Comparison of ENCODE assay signal across 3 cellular contexts in the genomic region with DNA sequence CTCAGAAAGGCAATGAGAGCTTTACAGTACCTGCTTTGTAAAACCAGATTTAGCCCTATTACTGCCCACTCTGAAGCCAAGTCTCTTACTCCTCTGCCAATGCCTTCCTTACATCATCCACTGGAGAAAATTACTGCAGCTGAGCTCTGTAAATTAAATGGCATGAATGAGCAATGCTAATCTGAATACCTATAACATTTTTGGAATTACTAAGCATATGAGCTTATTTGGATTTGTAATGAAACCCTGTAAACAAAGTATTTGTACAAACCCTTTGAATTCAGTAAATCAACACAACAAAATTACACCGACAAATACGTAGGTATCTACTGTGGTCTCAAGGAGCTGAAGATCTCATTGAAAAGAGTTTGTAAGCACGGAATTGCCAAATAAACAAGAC.
TF ChIP-seq lines count a peak whose summit lies in the region.

No MANE protein-coding gene starts in this region.

TF ChIP-seq in SK-N-SH treated with all-trans-retinoic acid at 6 μM for 48 hours, 23 proteins besides CTCF, POLR2A, EP300 and RAD21:
- TF ChIP-seq ZFP3 (CRISPR knock-in tag; IDR thresholded peaks at IDR 0.05) (0 out of 2 replicates have a peak, but pooled peaks have one; percentile 23), RARB (CRISPR knock-in tag; IDR thresholded peaks at IDR 0.05) (no peak), TCF4 (CRISPR knock-in tag; IDR thresholded peaks at IDR 0.05; ENCODE audit: borderline replicate concordance) (no peak), ZC3H10 (CRISPR knock-in tag; IDR thresholded peaks at IDR 0.05) (no peak), ISL1 (CRISPR knock-in tag; IDR thresholded peaks at IDR 0.05) (peak; percentile 48), OSR1 (CRISPR knock-in tag; IDR thresholded peaks at IDR 0.05) (no peak)
- TF ChIP-seq, protein P1, sequence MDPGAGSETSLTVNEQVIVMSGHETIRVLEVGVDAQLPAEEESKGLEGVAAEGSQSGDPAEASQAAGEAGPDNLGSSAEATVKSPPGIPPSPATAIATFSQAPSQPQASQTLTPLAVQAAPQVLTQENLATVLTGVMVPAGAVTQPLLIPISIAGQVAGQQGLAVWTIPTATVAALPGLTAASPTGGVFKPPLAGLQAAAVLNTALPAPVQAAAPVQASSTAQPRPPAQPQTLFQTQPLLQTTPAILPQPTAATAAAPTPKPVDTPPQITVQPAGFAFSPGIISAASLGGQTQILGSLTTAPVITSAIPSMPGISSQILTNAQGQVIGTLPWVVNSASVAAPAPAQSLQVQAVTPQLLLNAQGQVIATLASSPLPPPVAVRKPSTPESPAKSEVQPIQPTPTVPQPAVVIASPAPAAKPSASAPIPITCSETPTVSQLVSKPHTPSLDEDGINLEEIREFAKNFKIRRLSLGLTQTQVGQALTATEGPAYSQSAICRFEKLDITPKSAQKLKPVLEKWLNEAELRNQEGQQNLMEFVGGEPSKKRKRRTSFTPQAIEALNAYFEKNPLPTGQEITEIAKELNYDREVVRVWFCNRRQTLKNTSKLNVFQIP (CRISPR knock-in tag; IDR thresholded peaks at IDR 0.05; ENCODE audit: borderline replicate concordance, low read depth): no peak

TF ChIP-seq in SK-N-SH, 30 proteins besides CTCF, POLR2A, EP300 and RAD21 (continued from another document):
- no peak for TF ChIP-seq GATA2 (CRISPR knock-in tag; IDR thresholded peaks at IDR 0.05)
- TF ChIP-seq, protein P2, sequence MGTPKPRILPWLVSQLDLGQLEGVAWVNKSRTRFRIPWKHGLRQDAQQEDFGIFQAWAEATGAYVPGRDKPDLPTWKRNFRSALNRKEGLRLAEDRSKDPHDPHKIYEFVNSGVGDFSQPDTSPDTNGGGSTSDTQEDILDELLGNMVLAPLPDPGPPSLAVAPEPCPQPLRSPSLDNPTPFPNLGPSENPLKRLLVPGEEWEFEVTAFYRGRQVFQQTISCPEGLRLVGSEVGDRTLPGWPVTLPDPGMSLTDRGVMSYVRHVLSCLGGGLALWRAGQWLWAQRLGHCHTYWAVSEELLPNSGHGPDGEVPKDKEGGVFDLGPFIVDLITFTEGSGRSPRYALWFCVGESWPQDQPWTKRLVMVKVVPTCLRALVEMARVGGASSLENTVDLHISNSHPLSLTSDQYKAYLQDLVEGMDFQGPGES (IDR thresholded peaks at IDR 0.05; ENCODE audit: low read depth, low read length): no peak
- no peak for TF ChIP-seq JUND (IDR thresholded peaks at IDR 0.05)
- no peak for TF ChIP-seq FOXJ3 (CRISPR knock-in tag; IDR thresholded peaks at IDR 0.05)
- no peak for TF ChIP-seq RCOR1 (IDR thresholded peaks at IDR 0.05; ENCODE audit: low read length)
- no peak for TF ChIP-seq EZH2phosphoT487 (IDR thresholded peaks at IDR 0.05; ENCODE audit: borderline replicate concordance, low read depth)
- no peak for TF ChIP-seq REST (IDR thresholded peaks at IDR 0.05; ENCODE audit: low read depth, low read length)
- no peak for TF ChIP-seq RFX5 (IDR thresholded peaks at IDR 0.05; ENCODE audit: low read length)
- TF ChIP-seq, protein P3, sequence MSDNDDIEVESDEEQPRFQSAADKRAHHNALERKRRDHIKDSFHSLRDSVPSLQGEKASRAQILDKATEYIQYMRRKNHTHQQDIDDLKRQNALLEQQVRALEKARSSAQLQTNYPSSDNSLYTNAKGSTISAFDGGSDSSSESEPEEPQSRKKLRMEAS (IDR thresholded peaks at IDR 0.05; ENCODE audit: low read depth): no peak
- TF ChIP-seq, protein P4, sequence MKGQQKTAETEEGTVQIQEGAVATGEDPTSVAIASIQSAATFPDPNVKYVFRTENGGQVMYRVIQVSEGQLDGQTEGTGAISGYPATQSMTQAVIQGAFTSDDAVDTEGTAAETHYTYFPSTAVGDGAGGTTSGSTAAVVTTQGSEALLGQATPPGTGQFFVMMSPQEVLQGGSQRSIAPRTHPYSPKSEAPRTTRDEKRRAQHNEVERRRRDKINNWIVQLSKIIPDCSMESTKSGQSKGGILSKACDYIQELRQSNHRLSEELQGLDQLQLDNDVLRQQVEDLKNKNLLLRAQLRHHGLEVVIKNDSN (IDR thresholded peaks at IDR 0.05; ENCODE audit: borderline replicate concordance, low read depth): no peak
- no peak for TF ChIP-seq GABPA (IDR thresholded peaks at IDR 0.05; ENCODE audit: low read depth)
- TF ChIP-seq USF2 (IDR thresholded peaks at IDR 0.05; ENCODE audit: borderline replicate concordance, low read depth, low read length): no peak
- no peak for TF ChIP-seq CHD2 (IDR thresholded peaks at IDR 0.05; ENCODE audit: low read length, partially characterized antibody)
- TF ChIP-seq, protein P5, sequence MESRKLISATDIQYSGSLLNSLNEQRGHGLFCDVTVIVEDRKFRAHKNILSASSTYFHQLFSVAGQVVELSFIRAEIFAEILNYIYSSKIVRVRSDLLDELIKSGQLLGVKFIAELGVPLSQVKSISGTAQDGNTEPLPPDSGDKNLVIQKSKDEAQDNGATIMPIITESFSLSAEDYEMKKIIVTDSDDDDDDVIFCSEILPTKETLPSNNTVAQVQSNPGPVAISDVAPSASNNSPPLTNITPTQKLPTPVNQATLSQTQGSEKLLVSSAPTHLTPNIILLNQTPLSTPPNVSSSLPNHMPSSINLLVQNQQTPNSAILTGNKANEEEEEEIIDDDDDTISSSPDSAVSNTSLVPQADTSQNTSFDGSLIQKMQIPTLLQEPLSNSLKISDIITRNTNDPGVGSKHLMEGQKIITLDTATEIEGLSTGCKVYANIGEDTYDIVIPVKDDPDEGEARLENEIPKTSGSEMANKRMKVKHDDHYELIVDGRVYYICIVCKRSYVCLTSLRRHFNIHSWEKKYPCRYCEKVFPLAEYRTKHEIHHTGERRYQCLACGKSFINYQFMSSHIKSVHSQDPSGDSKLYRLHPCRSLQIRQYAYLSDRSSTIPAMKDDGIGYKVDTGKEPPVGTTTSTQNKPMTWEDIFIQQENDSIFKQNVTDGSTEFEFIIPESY (IDR thresholded peaks at IDR 0.05; ENCODE audit: borderline replicate concordance, low read depth): no peak
- no peak for TF ChIP-seq NRF1 (IDR thresholded peaks at IDR 0.05; ENCODE audit: low read depth, low read length)

TF ChIP-seq in endothelial cell of umbilical vein, 7 proteins besides CTCF, POLR2A, EP300 and RAD21 (continued from another document):
- TF ChIP-seq EZH2 (IDR thresholded peaks at IDR 0.05; ENCODE audit: borderline replicate concordance, low read depth, low read length, severe bottlenecking) (no peak), MYC (IDR thresholded peaks at IDR 0.05; ENCODE audit: low read depth, low read length) (no peak), FOS (IDR thresholded peaks at IDR 0.05; ENCODE audit: borderline replicate concordance, insufficient read depth, low read length) (no peak), JUN (IDR thresholded peaks at IDR 0.05; ENCODE audit: borderline replicate concordance, insufficient read depth, insufficient read length, low read depth) (no peak)
- TF ChIP-seq, protein P3 (IDR thresholded peaks at IDR 0.05; ENCODE audit: insufficient read depth, insufficient read length): no peak
